ENCODE assay signal across 31 cellular contexts in the genomic region with DNA sequence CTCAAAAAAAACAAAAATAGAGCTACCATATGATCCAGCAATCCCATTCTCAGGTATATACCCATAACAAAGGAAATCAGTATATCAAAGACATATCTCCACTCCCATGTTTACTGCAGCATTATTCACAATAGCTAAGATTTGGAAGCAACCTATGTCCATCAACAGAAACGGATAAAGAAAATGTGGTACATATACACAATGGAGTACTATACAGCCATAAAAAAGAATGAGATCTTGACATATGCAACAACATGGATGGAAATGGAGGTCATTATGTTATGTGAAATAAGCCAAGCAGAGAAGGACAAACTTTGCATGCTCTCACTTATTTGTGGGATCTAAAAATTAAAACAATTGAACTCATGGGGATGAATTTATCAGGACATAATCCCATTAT.
"Had no signal": no experiment of that assay in that cellular context is flagged by ENCODE, and none has a peak within 500 bp of the region (broad histone marks: within the 10 kb centered on the region; RNA-seq: fewer than 3 reads in every experiment).

No MANE protein-coding gene starts in this region.

- H3K9me3 ChIP-seq: pancreas, prostate gland, testis, thyroid gland had no signal

- H3K4me3 ChIP-seq: left lung, lower lobe of right lung, pancreas, prostate gland, skin epidermis, stomach, testis, thyroid gland, transverse colon, upper lobe of left lung had no signal

- H3K27me3 Mint-ChIP-seq: naive thymus-derived CD8-positive, alpha-beta T cell; stimulated activated naive B cell treated with anti-CD40 and anti-IgM and Interleukin-4, amounts not matched to agents 10 μg/mL and 1 μg/mL and 100 μg/mL, for 72 hours had no signal

- H3K27ac ChIP-seq: left lung, lower lobe of right lung, pancreas, prostate gland, skin epidermis, stomach, testis, thyroid gland, transverse colon, upper lobe of left lung had no signal

- H3K4me3 Mint-ChIP-seq: immature natural killer cell; naive thymus-derived CD8-positive, alpha-beta T cell; nephron; neural crest cell; stimulated activated naive B cell treated with anti-CD40 and anti-IgM and Interleukin-4, amounts not matched to agents 10 μg/mL and 1 μg/mL and 100 μg/mL, for 72 hours had no signal

- FAIRE-seq: islet of Langerhans, pancreas had no signal

- H3K36me3 ChIP-seq: left lung, lower lobe of right lung, pancreas, prostate gland, stomach, thyroid gland, transverse colon, upper lobe of left lung had no signal

- H3K4me1 Mint-ChIP-seq: nephron, neural crest cell had no signal

- ATAC-seq: left colon; left lung; lower lobe of right lung; naive thymus-derived CD8-positive, alpha-beta T cell; pancreas; right cardiac atrium; sciatic nerve; stimulated activated naive B cell treated with anti-CD40 and anti-IgM and Interleukin-4, amounts not matched to agents 10 μg/mL and 1 μg/mL and 100 μg/mL, for 72 hours; stimulated activated naive CD8-positive, alpha-beta T cell treated with anti-CD3 and anti-CD28 coated beads, Interleukin-15, Interleukin-2, amounts not matched to agents 100 U/mL and 50 U/mL, for 24 hours had no signal

- DNase-seq: hypothalamus; immature natural killer cell; kidney; left colon; left lung; lower lobe of right lung; mammary epithelial cell; mesenchymal stem cell; naive thymus-derived CD8-positive, alpha-beta T cell; nucleus accumbens; pancreas; posterior cingulate gyrus; retina; right cardiac atrium; stimulated activated CD4-positive, alpha-beta T cell treated with anti-CD3 and anti-CD28 coated beads, Interleukin-12 subunit alpha, Interleukin-12 subunit beta, amount 100 ng/mL, for 4 hours; stimulated activated CD4-positive, alpha-beta T cell treated with anti-CD3 and anti-CD28 coated beads, Interleukin-15, amount 100 ng/mL, for 24 hours; stimulated activated CD4-positive, alpha-beta T cell treated with anti-CD3 and anti-CD28 coated beads, Interleukin-2, amount 100 ng/mL, for 24 hours; stimulated activated CD4-positive, alpha-beta T cell treated with anti-CD3 and anti-CD28 coated beads, Interleukin-4, amount 100 ng/mL, for 1 hour; stimulated activated naive B cell treated with anti-CD40 and anti-IgM and Interleukin-4, amounts not matched to agents 10 μg/mL and 1 μg/mL and 100 μg/mL, for 72 hours; stimulated activated naive CD8-positive, alpha-beta T cell treated with anti-CD3 and anti-CD28 coated beads, Interleukin-15, Interleukin-2, amounts not matched to agents 100 U/mL and 50 U/mL, for 24 hours; stomach; testis; thyroid gland; transverse colon; upper lobe of left lung had no signal

- H3K4me1 ChIP-seq: prostate gland, testis, thyroid gland had no signal

- H3K27ac Mint-ChIP-seq: immature natural killer cell; naive thymus-derived CD8-positive, alpha-beta T cell; nephron; stimulated activated naive B cell treated with anti-CD40 and anti-IgM and Interleukin-4, amounts not matched to agents 10 μg/mL and 1 μg/mL and 100 μg/mL, for 72 hours had no signal

- H3K27me3 ChIP-seq: left lung, pancreas, stomach, testis, thyroid gland, transverse colon, upper lobe of left lung had no signal
